Comparison of ENCODE assay signal across 14 cellular contexts in genomic region chr4:38236003-38236402, GRCh38.
A peak's percentile ranks its signal among the peaks of the same experiment; 100 is the strongest.
DNase-seq lines count a peak whose midpoint lies in the region; ATAC-seq and TF ChIP-seq lines count a peak whose summit lies in the region.
"Had no signal": no experiment of that assay in that cellular context is flagged by ENCODE, and none has a peak within 500 bp of the region (broad histone marks: within the 10 kb centered on the region; RNA-seq: fewer than 3 reads in every experiment).

No MANE protein-coding gene starts in this region.

- H3K79me2 ChIP-seq in PC-9 (ENCODE audit: low read depth): no peaks in the 10 kb centered on the region

- intact Hi-C loops in PC-9 (cut with micrococcal nuclease; ENCODE audit: unreplicated experiment): no loop called here
- intact Hi-C loops in body of pancreas (cut with DNase I): no loop called here
- intact Hi-C loops in transverse colon (cut with DNase I; ENCODE audit: low total_unique reads): no loop called here

- ATAC-seq in body of pancreas: peak; percentile 77

- TF ChIP-seq POLR2A in body of pancreas (IDR thresholded peaks at IDR 0.05) (no peak), transverse colon (IDR thresholded peaks at IDR 0.05) (no peak)

- no peaks in the 10 kb centered on the region for H3K9me2 ChIP-seq in PC-9 (ENCODE audit: insufficient read depth)

- H3K36me3 ChIP-seq in PC-9 (ENCODE audit: low read depth): no peaks in the 10 kb centered on the region
- no peaks in the 10 kb centered on the region for H3K36me3 ChIP-seq in body of pancreas (replicated peaks in 1 of 2; ENCODE audit: insufficient read depth in 1 of 2, low read depth in 2 of 2)
- H3K36me3 ChIP-seq in transverse colon: no peaks in the 10 kb centered on the region
- H3K36me3 ChIP-seq: BE2C had no signal

- no TSS peak for BruUV-seq in PC-9 (replicated peaks; lab: Mats Ljungman, UMichigan)

- peaks cover 18% of the 10 kb centered on the region for H3F3A ChIP-seq in PC-9 (ENCODE audit: insufficient read depth, low read depth)

- no peak for TF ChIP-seq EP300 in transverse colon (IDR thresholded peaks at IDR 0.05; ENCODE audit: low read depth)

- peaks cover 37% of the 10 kb centered on the region for H3K4me1 ChIP-seq in PC-9 (replicated peaks; ENCODE audit: insufficient read depth)
- peaks cover 22% of the 10 kb centered on the region for H3K4me1 ChIP-seq in body of pancreas
- H3K4me1 ChIP-seq in transverse colon: peaks cover 2 to 32% (median 12%) of the 10 kb centered on the region in 4 donors
- H3K4me1 ChIP-seq: BE2C had no signal

- H3K4me3 ChIP-seq in PC-9 (no peak overlapping the region), body of pancreas (no peak overlapping the region), transverse colon (no peak overlapping the region)

- in situ Hi-C loops in transverse colon (cut with MboI; ENCODE audit: low pct_ligation_motif_present in 1 of 4, low pct_unique_long_range_greater_than_20kb in 1 of 4, low sequenced_read_pairs in 3 of 4): no loop called here
- in situ Hi-C loops in ACHN (cut with HindIII; ENCODE audit: low pct_ligation_motif_present, low pct_unique_long_range_greater_than_20kb, low sequenced_read_pairs): no loop called here

- CTCF ChIA-PET in PC-9 (lab: Charles Lee): no interaction called here

- H4K20me1 ChIP-seq in PC-9 (ENCODE audit: insufficient read depth): no peaks in the 10 kb centered on the region

- no peak overlapping the region for H2AFZ ChIP-seq in PC-9

- peak overlapping the region; percentile 68 for H3K27ac ChIP-seq in PC-9
- H3K27ac ChIP-seq in body of pancreas: peak overlapping the region in 3 of 4 donors; percentile 20 to 64 (median 22)
- peak overlapping the region in 3 of 4 donors; percentile 3 to 18 (median 18) for H3K27ac ChIP-seq in transverse colon
- H3K27ac ChIP-seq: C4-2B had no signal

- POLR2A ChIA-PET in PC-9 (lab: Charles Lee; ENCODE audit: unreplicated experiment): no interaction called here

- TF ChIP-seq CTCF in PC-9 (conservative IDR thresholded peaks at IDR 0.05): no peak
- peak in 1 of 7 experiments; percentile 4 for TF ChIP-seq CTCF in body of pancreas (IDR thresholded peaks at IDR 0.05)
- TF ChIP-seq CTCF in transverse colon (IDR thresholded peaks at IDR 0.05): no peak

- no peak overlapping the region for H3K4me2 ChIP-seq in PC-9

- DNase-seq in PC-9: no peak
- peak; percentile 51 to 82 (median 76) for DNase-seq in body of pancreas
- DNase-seq in myocyte (ENCODE audit: low read depth): peak; percentile 6
- no peak for DNase-seq in transverse colon
- DNase-seq in NCI-H1436 treated with DMSO at 0.1 percent for 48 hours (lab: John Stamatoyannopoulos, UW): no peak
- no peak for DNase-seq in ACHN
- DNase-seq in NCI-H2227 (lab: John Stamatoyannopoulos, UW; ENCODE audit: unreplicated experiment): no peak
- DNase-seq: BE2C; CD4-positive, alpha-beta memory T cell; DND-41; GF-D8; HCEC 1CT; HFFc6 had no signal

- 36 to 51% methylated on average over 8 of the region's 8 CpGs for WGBS in body of pancreas, 2 donors
- WGBS in transverse colon (ENCODE audit: low coverage in 1 of 2), 2 donors: 83 to 88% methylated on average over 4 to 8 of the region's 8 CpGs

- H3K27me3 ChIP-seq in PC-9 (ENCODE audit: insufficient read depth, low read depth): no peaks in the 10 kb centered on the region
- no peaks in the 10 kb centered on the region for H3K27me3 ChIP-seq in body of pancreas
- H3K27me3 ChIP-seq in transverse colon: no peaks in the 10 kb centered on the region
- H3K27me3 ChIP-seq: BE2C had no signal

- peaks cover 18% of the 10 kb centered on the region for H3K9me3 ChIP-seq in PC-9 (ENCODE audit: insufficient read depth, low read depth)
- no peaks in the 10 kb centered on the region for H3K9me3 ChIP-seq in body of pancreas
- H3K9me3 ChIP-seq in transverse colon: no peaks in the 10 kb centered on the region
- H3K9me3 ChIP-seq: BE2C had no signal

Comparison
In these comparisons a context has a peak if more than half of its experiments do, and no peak if none do; other contexts are left out.
1. DNase-seq: peak in body of pancreas (4 of 4) and myocyte (single experiment); none in PC-9 (0 of 2), transverse colon (single experiment), NCI-H1436 treated with DMSO at 0.1 percent for 48 hours (single experiment), ACHN (single experiment) and NCI-H2227 (single experiment).
2. H3K27ac ChIP-seq: peak in every context shown above with its lines; median percentile 68 in PC-9; 22 in body of pancreas; 18 in transverse colon.